Comparison of ENCODE assay signal across 8 cellular contexts in genomic region chr17:56125830-56126819, GRCh38. TPM values are rescaled to one million over a fixed set of nuclear protein-coding genes. Genes with fewer than 3 reads are reported as not detected.
DNase-seq lines count a peak whose midpoint lies in the region; ATAC-seq and TF ChIP-seq lines count a peak whose summit lies in the region.

No MANE protein-coding gene starts in this region.

- H4K20me1 ChIP-seq in GM23248 (ENCODE audit: insufficient read depth): no peaks in the 10 kb centered on the region
- no peaks in the 10 kb centered on the region for H4K20me1 ChIP-seq in OCI-LY3 (ENCODE audit: insufficient read depth, low read length)

- TF ChIP-seq POLR2A in esophagus squamous epithelium (IDR thresholded peaks at IDR 0.05): no peak
- no peak for TF ChIP-seq POLR2A in gastrocnemius medialis (IDR thresholded peaks at IDR 0.05)

- peak; percentile 67 for TF ChIP-seq CTCF in AG09309 (IDR thresholded peaks at IDR 0.05; ENCODE audit: control insufficient read depth, insufficient read depth, low read depth, low read length, missing control alignments)
- peak; percentile 57 for TF ChIP-seq CTCF in OCI-LY3 (IDR thresholded peaks at IDR 0.05; ENCODE audit: low read depth, low read length)
- TF ChIP-seq CTCF in esophagus squamous epithelium (IDR thresholded peaks at IDR 0.05): peak in 5 of 6 experiments; percentile 13 to 56 (median 31)
- TF ChIP-seq CTCF in gastrocnemius medialis (IDR thresholded peaks at IDR 0.05 in 4 of 5, conservative IDR thresholded peaks at IDR 0.05 in 1 of 5): peak; percentile 24 to 53 (median 37)

- intact Hi-C loops in esophagus squamous epithelium (cut with DNase I): no loop called here
- intact Hi-C loops in gastrocnemius medialis (cut with DNase I; ENCODE audit: low total_unique reads): loop anchor here (1.0 kb wide), 1 partner anchor 193 kb away; no protein-coding TSS in a partner anchor

- H3K27me3 ChIP-seq in GM23248 (replicated peaks; ENCODE audit: insufficient read depth): no peaks in the 10 kb centered on the region
- peaks cover 21% of the 10 kb centered on the region for H3K27me3 ChIP-seq in OCI-LY3 (ENCODE audit: low read depth, low read length)
- H3K27me3 ChIP-seq in esophagus squamous epithelium: peaks cover 0 to 9% (median 0%) of the 10 kb centered on the region in 4 donors
- H3K27me3 ChIP-seq in gastrocnemius medialis: no peaks in the 10 kb centered on the region

- no peak overlapping the region for H3K27ac ChIP-seq in GM23248
- H3K27ac ChIP-seq in OCI-LY3 (ENCODE audit: low read length): no peak overlapping the region
- H3K27ac ChIP-seq in esophagus squamous epithelium: no peak overlapping the region
- H3K27ac ChIP-seq in gastrocnemius medialis: no peak overlapping the region

- peaks cover 18% of the 10 kb centered on the region for H3F3A ChIP-seq in GM23248 (ENCODE audit: insufficient read depth)

- peak; percentile 43 for DNase-seq in AG09309 (ENCODE audit: low read depth)
- DNase-seq in GM23248: peak; percentile 79
- DNase-seq in esophagus squamous epithelium (lab: John Stamatoyannopoulos, UW): no peak
- DNase-seq in gastrocnemius medialis: no peak
- no peak for DNase-seq in NCI-H2107 (lab: John Stamatoyannopoulos, UW)
- no peak for DNase-seq in germinal center (ENCODE audit: low spot score)
- no peak for DNase-seq in activated effector memory CD4-positive, alpha-beta T cell treated with Interleukin-2 at 50 U/mL for 16 hours

- ATAC-seq in gastrocnemius medialis: no peak

- H3K4me1 ChIP-seq in GM23248 (ENCODE audit: insufficient read depth): peaks cover 21% of the 10 kb centered on the region
- no peaks in the 10 kb centered on the region for H3K4me1 ChIP-seq in OCI-LY3 (ENCODE audit: low read length)
- H3K4me1 ChIP-seq in esophagus squamous epithelium: no peaks in the 10 kb centered on the region
- no peaks in the 10 kb centered on the region for H3K4me1 ChIP-seq in gastrocnemius medialis

- H2AFZ ChIP-seq in GM23248 (no peak overlapping the region), OCI-LY3 (ENCODE audit: low read depth, low read length) (no peak overlapping the region)

- 11 to 16% methylated on average over 14 of the region's 14 CpGs for WGBS in GM23248 (ENCODE audit: low coverage in 1 of 2, low lambda C conversion rate in 2 of 2, missing lambda C conversion rate in 2 of 2), 2 experiments
- 62% methylated on average over 13 to 14 of the region's 14 CpGs for WGBS in esophagus squamous epithelium, 2 donors

- H3K4me2 ChIP-seq in GM23248 (ENCODE audit: unreplicated experiment) (no peak overlapping the region), OCI-LY3 (ENCODE audit: low read length) (no peak overlapping the region)

- no peaks in the 10 kb centered on the region for H3K79me2 ChIP-seq in GM23248 (ENCODE audit: insufficient read depth)
- no peaks in the 10 kb centered on the region for H3K79me2 ChIP-seq in OCI-LY3 (ENCODE audit: low read length)

- H3K9me2 ChIP-seq in GM23248 (ENCODE audit: insufficient read depth): no peaks in the 10 kb centered on the region

- in situ Hi-C loops in GM23248 (cut with MboI) (no loop called here), gastrocnemius medialis (cut with MboI; ENCODE audit: low sequenced_read_pairs in 4 of 4) (loop anchor here in 3 of 4 donors (10.0 to 25.0 kb wide), 3 partner anchors 61 to 199 kb away; no protein-coding TSS in a partner anchor)

- H3K9ac ChIP-seq in GM23248: no peak overlapping the region
- no peak overlapping the region for H3K9ac ChIP-seq in OCI-LY3 (ENCODE audit: low read length)

- H3K9me3 ChIP-seq in GM23248 (ENCODE audit: low read depth): no peaks in the 10 kb centered on the region
- no peaks in the 10 kb centered on the region for H3K9me3 ChIP-seq in OCI-LY3 (ENCODE audit: insufficient read depth, low read length)
- H3K9me3 ChIP-seq in esophagus squamous epithelium: no peaks in the 10 kb centered on the region
- no peaks in the 10 kb centered on the region for H3K9me3 ChIP-seq in gastrocnemius medialis

- H3K4me3 ChIP-seq in AG09309 (ENCODE audit: control insufficient read depth, low read depth, low read length) (no peak overlapping the region), GM23248 (no peak overlapping the region), OCI-LY3 (ENCODE audit: low read length) (no peak overlapping the region), esophagus squamous epithelium (no peak overlapping the region), gastrocnemius medialis (no peak overlapping the region)

- H3K36me3 ChIP-seq in GM23248 (ENCODE audit: low read depth) (no peaks in the 10 kb centered on the region), OCI-LY3 (replicated peaks; ENCODE audit: low read depth, low read length) (no peaks in the 10 kb centered on the region), esophagus squamous epithelium (no peaks in the 10 kb centered on the region), gastrocnemius medialis (no peaks in the 10 kb centered on the region)

RNA-seq across cellular contexts. Expression of gene ANKFN1, which starts 27.1 kb away (rescaled TPM):
- total RNA-seq in GM23248 (2014; rRNA removed; shearing (Covaris generic)): 0.54 and 0.76 TPM in 2 replicates
- 0.16 and 0.64 TPM in 2 replicates for polyA plus RNA-seq in GM23248 (2016; fragmentation: Nextera tagmentation; extraction: Ambion mirVana)
- under 1 TPM in 2 of 4 donors, not detected in 2; under 0.01 to 0.31 TPM for total RNA-seq in esophagus squamous epithelium
- total RNA-seq in gastrocnemius medialis: under 1 TPM in 2 of 4 donors, not detected in 2; 0.16 to 0.27 TPM

Comparison
In these comparisons a context has a peak if more than half of its experiments do, and no peak if none do; other contexts are left out.
1. DNase-seq: peak in AG09309 (single experiment) and GM23248 (single experiment); none in esophagus squamous epithelium (single experiment), gastrocnemius medialis (0 of 2), NCI-H2107 (single experiment), germinal center (single experiment) and activated effector memory CD4-positive, alpha-beta T cell treated with Interleukin-2 at 50 U/mL for 16 hours (single experiment).
2. Peak in every context shown above with its lines, with median percentiles within 50 percentile points of each other: CTCF ChIP-seq.